8 cellular contexts compared by ENCODE assay signal in the genomic region with DNA sequence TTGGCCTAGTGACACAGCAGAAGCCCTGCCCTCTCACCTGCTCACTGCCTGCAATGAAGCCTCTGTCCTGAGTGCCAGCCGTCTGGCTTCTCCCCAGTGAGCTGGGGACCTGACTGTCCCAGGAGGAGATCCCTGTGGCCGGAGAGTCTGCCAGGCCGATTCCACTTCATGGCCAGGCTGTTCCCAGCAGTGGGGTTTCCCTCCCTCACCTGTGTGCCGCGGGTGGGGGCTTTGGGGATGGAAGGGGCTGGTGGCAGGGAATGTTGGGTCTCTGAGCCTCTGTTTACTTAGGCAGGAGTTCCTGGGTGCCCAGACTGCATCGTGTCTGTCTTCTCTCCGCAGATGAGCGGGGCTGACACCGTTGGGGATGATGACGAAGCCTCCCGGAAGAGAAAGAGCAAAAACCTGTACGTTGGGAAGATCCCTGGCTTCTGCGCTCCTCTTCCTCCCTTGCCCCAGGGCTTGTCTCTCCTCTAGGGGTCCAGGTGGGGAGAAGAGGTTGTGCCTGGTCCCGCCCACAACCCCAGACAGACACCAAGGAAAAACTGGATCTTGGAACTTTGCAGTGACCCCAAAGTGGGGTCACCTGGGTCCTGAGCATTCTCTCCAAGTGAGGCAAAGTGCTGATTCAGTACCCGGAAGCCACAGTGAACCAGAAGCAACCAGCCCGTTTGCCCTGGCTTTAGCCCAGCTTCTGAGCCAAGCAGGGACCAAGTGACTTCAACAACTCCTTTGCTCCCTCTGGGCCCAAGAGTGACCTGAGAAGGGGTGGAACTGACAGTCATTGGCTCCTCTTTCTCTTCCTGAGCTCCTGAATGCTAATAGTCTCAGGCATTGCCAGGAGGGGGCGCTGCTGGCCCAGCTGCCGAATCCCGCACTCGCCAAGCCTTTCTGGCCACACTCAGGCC.
DNase-seq lines count a peak whose midpoint lies in the region; ATAC-seq and TF ChIP-seq lines count a peak whose summit lies in the region.

No MANE protein-coding gene starts in this region.

- no peaks in the 10 kb centered on the region for H3K27me3 Mint-ChIP-seq in activated naive CD8-positive, alpha-beta T cell treated with anti-CD3 and anti-CD28 coated beads, Interleukin-2, amount 50 U/mL, for 24 hours

- H3K36me3 ChIP-seq in left ventricle myocardium inferior, result peaks cover 11% of the 10 kb centered on the region

- H3K27me3 ChIP-seq in left ventricle myocardium inferior (ENCODE audit: low read depth), result no peaks in the 10 kb centered on the region

- no peak overlapping the region for H3K4me3 Mint-ChIP-seq in activated naive CD8-positive, alpha-beta T cell treated with anti-CD3 and anti-CD28 coated beads, Interleukin-2, amount 50 U/mL, for 24 hours

- peak; percentile 81 for TF ChIP-seq CTCF in GM20000 (IDR thresholded peaks at IDR 0.05; ENCODE audit: extremely low read depth, missing control alignments)
- peak; percentile 96 for TF ChIP-seq CTCF in left ventricle myocardium inferior (IDR thresholded peaks at IDR 0.05; ENCODE audit: borderline replicate concordance)

- H3K36me3 Mint-ChIP-seq in activated naive CD8-positive, alpha-beta T cell treated with anti-CD3 and anti-CD28 coated beads, Interleukin-2, amount 50 U/mL, for 24 hours (ENCODE audit: low read depth), result peaks cover 21% of the 10 kb centered on the region

- H3K9me3 ChIP-seq in left ventricle myocardium inferior (replicated peaks), result no peaks in the 10 kb centered on the region

- intact Hi-C loops in left ventricle myocardium inferior (cut with micrococcal nuclease), result loop anchor here (1.0 kb wide), 1 partner anchor 64 kb away; no protein-coding TSS in a partner anchor

- peak; percentile 63 for ATAC-seq in activated naive CD8-positive, alpha-beta T cell treated with anti-CD3 and anti-CD28 coated beads, Interleukin-2, amount 50 U/mL, for 24 hours

- in situ Hi-C loops in Caki2 (cut with HindIII; ENCODE audit: low pct_unique_long_range_greater_than_20kb, low sequenced_read_pairs), result no loop called here

- no peak overlapping the region for H3K27ac Mint-ChIP-seq in activated naive CD8-positive, alpha-beta T cell treated with anti-CD3 and anti-CD28 coated beads, Interleukin-2, amount 50 U/mL, for 24 hours

- H3K9me3 Mint-ChIP-seq in activated naive CD8-positive, alpha-beta T cell treated with anti-CD3 and anti-CD28 coated beads, Interleukin-2, amount 50 U/mL, for 24 hours, result no peaks in the 10 kb centered on the region

- peak overlapping the region; percentile 94 for H3K27ac ChIP-seq in left ventricle myocardium inferior (replicated peaks)

- no peak overlapping the region for H3K4me3 ChIP-seq in left ventricle myocardium inferior

- DNase-seq in Caki2 (ENCODE audit: low read depth), result peak; percentile 82
- DNase-seq in GM20000 (ENCODE audit: low spot score), result peak; percentile 76
- peak; percentile 66 for DNase-seq in LHCN-M2 (ENCODE audit: low read depth)
- peak; percentile 17 for DNase-seq in SKM-1 (lab: John Stamatoyannopoulos, UW; ENCODE audit: unreplicated experiment)
- DNase-seq in activated naive CD8-positive, alpha-beta T cell treated with anti-CD3 and anti-CD28 coated beads, Interleukin-2, amount 50 U/mL, for 24 hours, result peak; percentile 82
- peak; percentile 85 for DNase-seq in left ventricle myocardium inferior
- peak; percentile 85 for DNase-seq in retina
- DNase-seq in foreskin melanocyte, result no peak

- H3K4me1 ChIP-seq in left ventricle myocardium inferior, result peaks cover 97% of the 10 kb centered on the region

- H3K4me1 Mint-ChIP-seq in activated naive CD8-positive, alpha-beta T cell treated with anti-CD3 and anti-CD28 coated beads, Interleukin-2, amount 50 U/mL, for 24 hours, result peaks cover 50% of the 10 kb centered on the region
